1 cellular context compared by ENCODE assay signal in the genomic region with DNA sequence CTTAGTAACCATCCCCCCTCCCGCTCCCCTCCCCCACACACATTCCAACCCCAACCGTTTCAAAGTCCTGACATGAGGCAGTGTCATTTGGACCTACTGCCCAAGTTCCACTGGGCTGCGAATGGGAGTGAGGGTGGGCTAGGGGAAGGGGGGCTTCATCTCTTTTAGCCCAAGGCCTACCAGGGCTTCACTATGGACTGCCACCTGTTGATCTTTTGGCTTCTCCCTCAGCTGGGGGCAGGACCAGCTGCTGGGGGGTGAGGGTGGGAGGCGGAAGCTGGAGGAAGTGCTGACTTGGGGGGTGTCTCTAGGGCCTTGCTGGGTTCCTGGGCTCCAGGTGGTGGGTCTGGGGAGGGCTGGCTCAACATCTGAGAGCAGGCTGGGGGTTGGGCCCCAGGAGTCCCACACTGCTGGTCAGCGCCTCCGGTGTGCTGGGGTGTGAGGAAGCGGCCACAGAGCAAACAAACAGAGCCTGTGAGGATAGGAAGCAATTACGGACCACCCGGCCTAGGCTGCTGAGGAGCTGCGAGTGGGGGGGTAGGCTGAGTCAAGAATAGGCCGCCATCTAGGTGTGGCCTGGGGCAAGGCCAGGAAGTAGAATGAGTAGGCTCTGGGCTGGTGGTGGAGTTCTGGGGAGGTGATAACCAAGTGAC.
TF ChIP-seq lines count a peak whose summit lies in the region.

No MANE protein-coding gene starts in this region.

TF ChIP-seq in H1, 55 proteins besides CTCF, POLR2A, EP300 and RAD21:
- TF ChIP-seq TCF12 (IDR thresholded peaks at IDR 0.05; ENCODE audit: low read depth, low read length) (no peak), TBP (IDR thresholded peaks at IDR 0.05; ENCODE audit: low read depth, low read length) (no peak), CHD2 (IDR thresholded peaks at IDR 0.05; ENCODE audit: low read length) (no peak), CHD1 (IDR thresholded peaks at IDR 0.05; ENCODE audit: low read depth, low read length) (no peak), ZNF274 (IDR thresholded peaks at IDR 0.05; ENCODE audit: borderline replicate concordance, extremely low read depth, low read length) (no peak), BACH1 (IDR thresholded peaks at IDR 0.05; ENCODE audit: low read length) (no peak), PHF8 (conservative IDR thresholded peaks at IDR 0.05; ENCODE audit: low read depth, low read length) (no peak), SP1 (IDR thresholded peaks at IDR 0.05; ENCODE audit: low read depth, low read length) (no peak), POU5F1 (IDR thresholded peaks at IDR 0.05; ENCODE audit: low read depth, low read length) (no peak), HDAC6 (IDR thresholded peaks at IDR 0.05; ENCODE audit: low read depth, low read length) (no peak), SAP30 (IDR thresholded peaks at IDR 0.05; ENCODE audit: insufficient read depth, insufficient replicate concordance, low read length) (no peak), RNF2 (IDR thresholded peaks at IDR 0.05; ENCODE audit: borderline replicate concordance, low read depth, low read length, missing control alignments, poor library complexity, severe bottlenecking) (no peak), RBBP5 (IDR thresholded peaks at IDR 0.05; ENCODE audit: borderline replicate concordance, low read depth, low read length) (no peak), FOSL1 (IDR thresholded peaks at IDR 0.05; ENCODE audit: insufficient read depth, low read depth, low read length) (no peak), JUN (IDR thresholded peaks at IDR 0.05; ENCODE audit: low read depth, low read length) (no peak)
TF ChIP-seq in H1: peak in this region for 0.
